8 cellular contexts compared by ENCODE assay signal in genomic region chr9:129336601-129337286, GRCh38.
DNase-seq lines count a peak whose midpoint lies in the region; ATAC-seq and TF ChIP-seq lines count a peak whose summit lies in the region.

No MANE protein-coding gene starts in this region.

- H3K9ac ChIP-seq in iPS-15b (ENCODE audit: low read depth, low read length), result no peak overlapping the region

- ATAC-seq in heart left ventricle (peak in 1 of 4 donors; percentile 3), GM19463 (IDR thresholded peaks at IDR 0.05; ENCODE audit: unreplicated experiment) (no peak), GM19397 (IDR thresholded peaks at IDR 0.05; ENCODE audit: unreplicated experiment) (no peak)

- H3K9me3 ChIP-seq in heart left ventricle (no peaks in the 10 kb centered on the region), adrenal gland (replicated peaks in 1 of 3) (no peaks in the 10 kb centered on the region), iPS-15b (ENCODE audit: control insufficient read depth, insufficient read depth, low read length) (no peaks in the 10 kb centered on the region), Caco-2 (no peaks in the 10 kb centered on the region)

- no peak for TF ChIP-seq CTCF in heart left ventricle (IDR thresholded peaks at IDR 0.05)
- no peak for TF ChIP-seq CTCF in adrenal gland (IDR thresholded peaks at IDR 0.05)
- TF ChIP-seq CTCF in Caco-2 (IDR thresholded peaks at IDR 0.05; ENCODE audit: insufficient read depth in 1 of 2, low read depth in 1 of 2, low read length in 1 of 2, severe bottlenecking in 1 of 2, unreplicated experiment in 1 of 2), result no peak

- intact Hi-C loops in heart left ventricle (cut with DNase I) (loop anchor here in 2 of 10 donors (5.0 kb wide), 2 partner anchors 71 to 146 kb away; no protein-coding TSS in a partner anchor), cardiac septum (cut with DNase I) (loop anchor here (5.0 kb wide), 1 partner anchor 271 kb away; no protein-coding TSS in a partner anchor), adrenal gland (cut with DNase I) (no loop called here), Caco-2 (cut with micrococcal nuclease; ENCODE audit: unreplicated experiment) (no loop called here)

- DNase-seq in heart left ventricle (peak in 2 of 5 donors; percentile 43 to 56), cardiac septum (ENCODE audit: low spot score) (no peak), adrenal gland (peak in 2 of 7 donors; percentile 52 to 72), Caco-2 (no peak)
- DNase-seq in stimulated activated CD4-positive, alpha-beta T cell treated with anti-CD3 and anti-CD28 coated beads, Interleukin-15, amount 100 ng/mL, for 24 hours, result peak; percentile 52

- H3K27me3 ChIP-seq in heart left ventricle (no peaks in the 10 kb centered on the region), adrenal gland (no peaks in the 10 kb centered on the region), iPS-15b (ENCODE audit: control insufficient read depth, insufficient read depth, low read length) (no peaks in the 10 kb centered on the region), Caco-2 (replicated peaks; ENCODE audit: control insufficient read depth, insufficient read depth, low read length) (no peaks in the 10 kb centered on the region)

- H3K27me3 Mint-ChIP-seq in Caco-2 (ENCODE audit: insufficient read depth, unreplicated experiment), result no peaks in the 10 kb centered on the region

- H3K27ac ChIP-seq in heart left ventricle (peak overlapping the region in 11 of 12 donors; percentile 18 to 97 (median 87)), adrenal gland (peak overlapping the region in 4 of 5 donors; percentile 22 to 96 (median 55))

- POLR2A ChIA-PET in Caco-2 (lab: Charles Lee), result no interaction called here

- CTCF ChIA-PET in Caco-2 (lab: Charles Lee), result no interaction called here

- H3K36me3 ChIP-seq in heart left ventricle (no peaks in the 10 kb centered on the region), adrenal gland (replicated peaks in 1 of 2) (no peaks in the 10 kb centered on the region), iPS-15b (ENCODE audit: control insufficient read depth, insufficient read depth, low read length) (no peaks in the 10 kb centered on the region), Caco-2 (ENCODE audit: control insufficient read depth, insufficient read depth, low read length) (no peaks in the 10 kb centered on the region)

- BruUV-seq in Caco-2 (replicated peaks; lab: Mats Ljungman, UMichigan), result no TSS peak

- H3K4me1 ChIP-seq in heart left ventricle, result peaks cover 12 to 70% (median 44%) of the 10 kb centered on the region in 12 donors
- peaks cover 26 to 42% of the 10 kb centered on the region in 2 donors for H3K4me1 ChIP-seq in adrenal gland (replicated peaks in 1 of 2)
- H3K4me1 ChIP-seq in iPS-15b (ENCODE audit: control insufficient read depth, insufficient read depth, low read length), result peaks cover 21% of the 10 kb centered on the region
- peaks cover 27% of the 10 kb centered on the region for H3K4me1 ChIP-seq in Caco-2

- H3K4me1 Mint-ChIP-seq in Caco-2 (ENCODE audit: low read depth, unreplicated experiment), result peaks cover 13% of the 10 kb centered on the region

- WGBS in heart left ventricle, 4 donors, result 2 to 5% (median 3%) methylated on average over 39 to 51 of the region's 51 CpGs
- 3 to 32% (median 10%) methylated on average over 38 to 51 of the region's 51 CpGs for WGBS in adrenal gland, 4 donors

- peaks cover 10% of the 10 kb centered on the region for H3K36me3 Mint-ChIP-seq in Caco-2 (ENCODE audit: insufficient read depth, unreplicated experiment)

- H3K4me3 ChIP-seq in heart left ventricle (peak overlapping the region in 11 of 12 donors; percentile 8 to 55 (median 48)), adrenal gland (peak overlapping the region in 1 of 4 donors; percentile 52), iPS-15b (ENCODE audit: low read depth, low read length) (peak overlapping the region; percentile 37), Caco-2 (ENCODE audit: low read depth, low read length) (no peak overlapping the region)

- no peak for TF ChIP-seq POLR2A in heart left ventricle (IDR thresholded peaks at IDR 0.05)
- no peak for TF ChIP-seq POLR2A in adrenal gland (IDR thresholded peaks at IDR 0.05)

- no peak overlapping the region for H3K27ac Mint-ChIP-seq in Caco-2 (ENCODE audit: unreplicated experiment)

- peaks cover 2% of the 10 kb centered on the region for H3K9me3 Mint-ChIP-seq in Caco-2 (ENCODE audit: unreplicated experiment)

- no peak overlapping the region for H3K4me3 Mint-ChIP-seq in Caco-2 (ENCODE audit: unreplicated experiment)
